ENCODE assay signal across 33 cellular contexts in genomic region chr2:198945496-198945895, GRCh38.
"Had no signal": no experiment of that assay in that cellular context is flagged by ENCODE, and none has a peak within 500 bp of the region (broad histone marks: within the 10 kb centered on the region; RNA-seq: fewer than 3 reads in every experiment).

No MANE protein-coding gene starts in this region.

- ATAC-seq: activated CD4-positive, alpha-beta T cell treated with anti-CD3 and anti-CD28 coated beads for 36 hours; activated CD8-positive, alpha-beta memory T cell treated with anti-CD3 and anti-CD28 coated beads, Interleukin-2, amount 10 ng/mL, durations not matched to agents 7 days and 5 days; activated CD8-positive, alpha-beta T cell treated with anti-CD3 and anti-CD28 coated beads, Interleukin-2, amount 10 ng/mL, durations not matched to agents 7 days and 5 days; activated naive CD8-positive, alpha-beta T cell treated with anti-CD3 and anti-CD28 coated beads, Interleukin-2, amount 50 U/mL, for 24 hours; body of pancreas had no signal

- H3K27me3 Mint-ChIP-seq: activated CD4-positive, alpha-beta memory T cell treated with anti-CD3 and anti-CD28 coated beads for 36 hours; activated CD4-positive, alpha-beta T cell treated with anti-CD3 and anti-CD28 coated beads for 36 hours; activated CD4-positive, alpha-beta T cell treated with anti-CD3 and anti-CD28 coated beads, Interleukin-2, amount 10 ng/mL, durations not matched to agents 24 days and 14 days; activated CD8-positive, alpha-beta memory T cell treated with anti-CD3 and anti-CD28 coated beads, Interleukin-2, amount 10 ng/mL, durations not matched to agents 7 days and 5 days; activated naive CD4-positive, alpha-beta T cell treated with anti-CD3 and anti-CD28 coated beads, Interleukin-2, amount 50 U/mL, for 24 hours; activated naive CD8-positive, alpha-beta T cell treated with anti-CD3 and anti-CD28 coated beads for 36 hours; activated naive CD8-positive, alpha-beta T cell treated with anti-CD3 and anti-CD28 coated beads, Interleukin-2, amount 50 U/mL, for 24 hours; dendritic cell treated with granulocyte-macrophage colony-stimulating factor and Interleukin-4, amounts not matched to agents 40 ng/mL and 50 ng/mL, for 4 days had no signal

- H3K4me3 Mint-ChIP-seq: activated CD4-positive, alpha-beta memory T cell treated with anti-CD3 and anti-CD28 coated beads for 36 hours; activated CD4-positive, alpha-beta T cell treated with anti-CD3 and anti-CD28 coated beads for 36 hours; activated CD4-positive, alpha-beta T cell treated with anti-CD3 and anti-CD28 coated beads, Interleukin-2, amount 10 ng/mL, durations not matched to agents 24 days and 14 days; activated CD8-positive, alpha-beta memory T cell treated with anti-CD3 and anti-CD28 coated beads, Interleukin-2, amount 10 ng/mL, durations not matched to agents 7 days and 5 days; activated CD8-positive, alpha-beta T cell treated with anti-CD3 and anti-CD28 coated beads, Interleukin-2, amount 10 ng/mL, durations not matched to agents 7 days and 5 days; activated naive CD4-positive, alpha-beta T cell treated with anti-CD3 and anti-CD28 coated beads for 36 hours; activated naive CD4-positive, alpha-beta T cell treated with anti-CD3 and anti-CD28 coated beads, Interleukin-2, amount 50 U/mL, for 24 hours; activated naive CD8-positive, alpha-beta T cell treated with anti-CD3 and anti-CD28 coated beads for 36 hours; activated naive CD8-positive, alpha-beta T cell treated with anti-CD3 and anti-CD28 coated beads, Interleukin-2, amount 50 U/mL, for 24 hours; activated T-helper 1 cell treated with anti-CD3 and anti-CD28 coated beads, Interleukin-12 subunit alpha, Interleukin-12 subunit beta, Interleukin-2, Interleukin-4 antibody, amounts not matched to agents 30 ng/mL and 10 ng/mL and 1 ng/mL, durations not matched to agents 14 hours and 24 hours and 36 hours; dendritic cell treated with granulocyte-macrophage colony-stimulating factor and Interleukin-4, amounts not matched to agents 40 ng/mL and 50 ng/mL, for 4 days; endodermal cell had no signal

- H3K27ac ChIP-seq: adrenal gland, body of pancreas, cardiac muscle cell, colonic mucosa, dorsolateral prefrontal cortex, esophagus squamous epithelium had no signal

- H3K9me3 Mint-ChIP-seq: activated CD4-positive, alpha-beta memory T cell treated with anti-CD3 and anti-CD28 coated beads for 36 hours; activated CD4-positive, alpha-beta T cell treated with anti-CD3 and anti-CD28 coated beads, Interleukin-2, amount 10 ng/mL, durations not matched to agents 24 days and 14 days; activated naive CD4-positive, alpha-beta T cell treated with anti-CD3 and anti-CD28 coated beads for 36 hours; activated naive CD4-positive, alpha-beta T cell treated with anti-CD3 and anti-CD28 coated beads, Interleukin-2, amount 50 U/mL, for 24 hours; activated naive CD8-positive, alpha-beta T cell treated with anti-CD3 and anti-CD28 coated beads, Interleukin-2, amount 50 U/mL, for 24 hours; activated T-helper 1 cell treated with anti-CD3 and anti-CD28 coated beads, Interleukin-12 subunit alpha, Interleukin-12 subunit beta, Interleukin-2, Interleukin-4 antibody, amounts not matched to agents 30 ng/mL and 10 ng/mL and 1 ng/mL, durations not matched to agents 14 hours and 24 hours and 36 hours; activated T-helper 2 cell treated with anti-CD3 and anti-CD28 coated beads, Interferon-gamma antibody, Interleukin-2, Interleukin-4, amounts not matched to agents 10 μg/mL and 5 μg/mL and 100 μg/mL, durations not matched to agents 14 hours and 24 hours and 36 hours; dendritic cell treated with granulocyte-macrophage colony-stimulating factor and Interleukin-4, amounts not matched to agents 40 ng/mL and 50 ng/mL, for 4 days; endodermal cell had no signal

- H3K27me3 ChIP-seq: adrenal gland, body of pancreas, cardiac muscle cell, colonic mucosa, esophagus squamous epithelium had no signal

- H3K36me3 Mint-ChIP-seq: activated CD4-positive, alpha-beta memory T cell treated with anti-CD3 and anti-CD28 coated beads for 36 hours; activated CD8-positive, alpha-beta memory T cell treated with anti-CD3 and anti-CD28 coated beads, Interleukin-2, amount 10 ng/mL, durations not matched to agents 7 days and 5 days; activated naive CD4-positive, alpha-beta T cell treated with anti-CD3 and anti-CD28 coated beads, Interleukin-2, amount 50 U/mL, for 24 hours; activated naive CD8-positive, alpha-beta T cell treated with anti-CD3 and anti-CD28 coated beads for 36 hours had no signal

- H3K27ac Mint-ChIP-seq: activated CD4-positive, alpha-beta memory T cell treated with anti-CD3 and anti-CD28 coated beads for 36 hours; activated CD4-positive, alpha-beta T cell treated with anti-CD3 and anti-CD28 coated beads for 36 hours; activated CD4-positive, alpha-beta T cell treated with anti-CD3 and anti-CD28 coated beads, Interleukin-2, amount 10 ng/mL, durations not matched to agents 24 days and 14 days; activated CD8-positive, alpha-beta memory T cell treated with anti-CD3 and anti-CD28 coated beads, Interleukin-2, amount 10 ng/mL, durations not matched to agents 7 days and 5 days; activated CD8-positive, alpha-beta T cell treated with anti-CD3 and anti-CD28 coated beads, Interleukin-2, amount 10 ng/mL, durations not matched to agents 7 days and 5 days; activated naive CD4-positive, alpha-beta T cell treated with anti-CD3 and anti-CD28 coated beads for 36 hours; activated naive CD4-positive, alpha-beta T cell treated with anti-CD3 and anti-CD28 coated beads, Interleukin-2, amount 50 U/mL, for 24 hours; activated naive CD8-positive, alpha-beta T cell treated with anti-CD3 and anti-CD28 coated beads for 36 hours; activated naive CD8-positive, alpha-beta T cell treated with anti-CD3 and anti-CD28 coated beads, Interleukin-2, amount 50 U/mL, for 24 hours; activated T-helper 1 cell treated with anti-CD3 and anti-CD28 coated beads, Interleukin-12 subunit alpha, Interleukin-12 subunit beta, Interleukin-2, Interleukin-4 antibody, amounts not matched to agents 30 ng/mL and 10 ng/mL and 1 ng/mL, durations not matched to agents 14 hours and 24 hours and 36 hours; activated T-helper 2 cell treated with anti-CD3 and anti-CD28 coated beads, Interferon-gamma antibody, Interleukin-2, Interleukin-4, amounts not matched to agents 10 μg/mL and 5 μg/mL and 100 μg/mL, durations not matched to agents 14 hours and 24 hours and 36 hours; dendritic cell treated with granulocyte-macrophage colony-stimulating factor and Interleukin-4, amounts not matched to agents 40 ng/mL and 50 ng/mL, for 4 days; endodermal cell had no signal

- H3K4me3 ChIP-seq: adrenal gland, body of pancreas, cardiac muscle cell, colonic mucosa, dorsolateral prefrontal cortex, esophagus squamous epithelium had no signal

- H3K9me3 ChIP-seq: adrenal gland, body of pancreas, colonic mucosa, esophagus squamous epithelium had no signal

- H3K4me1 ChIP-seq: adrenal gland, body of pancreas, colonic mucosa, esophagus squamous epithelium had no signal

- DNase-seq: activated CD4-positive, alpha-beta memory T cell treated with anti-CD3 and anti-CD28 coated beads for 36 hours; activated CD4-positive, alpha-beta T cell treated with anti-CD3 and anti-CD28 coated beads for 36 hours; activated CD4-positive, alpha-beta T cell treated with anti-CD3 and anti-CD28 coated beads, Interleukin-2, amount 10 ng/mL, durations not matched to agents 24 days and 14 days; activated CD4-positive, CD25-positive, alpha-beta regulatory T cell; activated CD4-positive, CD25-positive, alpha-beta regulatory T cell treated with anti-CD3 and anti-CD28 coated beads, Interleukin-2, amount 50 U/mL, for 72 hours; activated CD8-positive, alpha-beta memory T cell treated with anti-CD3 and anti-CD28 coated beads, Interleukin-2, amount 10 ng/mL, durations not matched to agents 7 days and 5 days; activated CD8-positive, alpha-beta memory T cell treated with anti-CD3 and anti-CD28 coated beads, Interleukin-2, amount 50 U/mL, for 4 hours; activated CD8-positive, alpha-beta T cell treated with anti-CD3 and anti-CD28 coated beads, Interleukin-2, amount 10 ng/mL, durations not matched to agents 7 days and 5 days; activated effector memory CD4-positive, alpha-beta T cell treated with anti-CD3 and anti-CD28 coated beads, Interleukin-2, amount 50 U/mL, for 16 hours; activated naive CD4-positive, alpha-beta T cell treated with anti-CD3 and anti-CD28 coated beads for 36 hours; activated naive CD8-positive, alpha-beta T cell treated with anti-CD3 and anti-CD28 coated beads for 36 hours; activated naive CD8-positive, alpha-beta T cell treated with anti-CD3 and anti-CD28 coated beads, Interleukin-2, amount 50 U/mL, for 24 hours; activated T-cell treated with anti-CD3 and anti-CD28 coated beads, Interleukin-2, amount 50 U/mL, for 1 hour; activated T-cell treated with anti-CD3 and anti-CD28 coated beads, Interleukin-2, amount 50 U/mL, for 48 hours; adrenal gland; amygdala; aorta; body of pancreas; central memory CD4-positive, alpha-beta T cell; cerebellar nuclear complex; colonic mucosa; dorsolateral prefrontal cortex; effector memory CD4-positive, alpha-beta T cell; endodermal cell; erythroblast; esophagus squamous epithelium; head of caudate nucleus; T-helper 2 cell had no signal

- H3K36me3 ChIP-seq: adrenal gland, cardiac muscle cell, colonic mucosa, esophagus squamous epithelium had no signal

- H3K4me1 Mint-ChIP-seq: activated CD4-positive, alpha-beta T cell treated with anti-CD3 and anti-CD28 coated beads for 36 hours; activated CD4-positive, alpha-beta T cell treated with anti-CD3 and anti-CD28 coated beads, Interleukin-2, amount 10 ng/mL, durations not matched to agents 24 days and 14 days; activated CD8-positive, alpha-beta memory T cell treated with anti-CD3 and anti-CD28 coated beads, Interleukin-2, amount 10 ng/mL, durations not matched to agents 7 days and 5 days; activated naive CD4-positive, alpha-beta T cell treated with anti-CD3 and anti-CD28 coated beads, Interleukin-2, amount 50 U/mL, for 24 hours; activated naive CD8-positive, alpha-beta T cell treated with anti-CD3 and anti-CD28 coated beads for 36 hours; activated naive CD8-positive, alpha-beta T cell treated with anti-CD3 and anti-CD28 coated beads, Interleukin-2, amount 50 U/mL, for 24 hours had no signal
